22 cellular contexts compared by ENCODE assay signal in genomic region chr22:22460060-22460459, GRCh38. TPM values are rescaled to one million over a fixed set of nuclear protein-coding genes. Genes with fewer than 3 reads are reported as not detected.
A peak's percentile ranks its signal among the peaks of the same experiment; 100 is the strongest.
DNase-seq lines count a peak whose midpoint lies in the region; ATAC-seq, FAIRE-seq and TF ChIP-seq lines count a peak whose summit lies in the region.
"Had no signal": no experiment of that assay in that cellular context is flagged by ENCODE, and none has a peak within 500 bp of the region (broad histone marks: within the 10 kb centered on the region; RNA-seq: fewer than 3 reads in every experiment).

No MANE protein-coding gene starts in this region.

- peaks cover 0 to 6% of the 10 kb centered on the region in 2 experiments; a peak in 1 of 5 replicates for H3K27me3 ChIP-seq in HepG2 (ENCODE audit: control insufficient read depth in 1 of 2, insufficient read depth in 2 of 2, low read length in 2 of 2)
- H3K27me3 ChIP-seq in right lobe of liver = no peaks in the 10 kb centered on the region
- peaks cover 38% of the 10 kb centered on the region for H3K27me3 ChIP-seq in endodermal cell (ENCODE audit: control insufficient read depth, insufficient read depth, low read length, poor library complexity, severe bottlenecking)
- peaks cover 56% of the 10 kb centered on the region for H3K27me3 ChIP-seq in H7 (ENCODE audit: control insufficient read depth, insufficient read depth, low read length)
- H3K27me3 ChIP-seq: BLaER1 had no signal

- H3K4me1 ChIP-seq in HepG2 (ENCODE audit: insufficient read depth, low read length) (no peaks in the 10 kb centered on the region), right lobe of liver (no peaks in the 10 kb centered on the region), endodermal cell (ENCODE audit: control insufficient read depth, insufficient read depth, low read length) (no peaks in the 10 kb centered on the region)
- H3K4me1 ChIP-seq: Caco-2 had no signal

- TF ChIP-seq EP300 in HepG2 (IDR thresholded peaks at IDR 0.05; ENCODE audit: low read depth in 2 of 2, low read length in 2 of 2) (no peak), HepG2 (CRISPR knock-in tag; IDR thresholded peaks at IDR 0.05; ENCODE audit: borderline replicate concordance) (no peak)

- in situ Hi-C loops in HepG2 (cut with HindIII; ENCODE audit: extremely low pct_ligation_motif_present, low pct_unique_long_range_greater_than_20kb) = loop anchor here (5.0 kb wide), 1 partner anchor 92 kb away; no protein-coding TSS in a partner anchor

- H3K4me3 ChIP-seq in HepG2 (replicated peaks in 1 of 3; ENCODE audit: insufficient read depth in 1 of 3, low read depth in 2 of 3, low read length in 3 of 3) (no peak overlapping the region), right lobe of liver (no peak overlapping the region), endodermal cell (ENCODE audit: low read length) (no peak overlapping the region), H7 (ENCODE audit: insufficient read depth, low read depth, low read length) (no peak overlapping the region)
- H3K4me3 ChIP-seq: BLaER1, GM12878, GM23248 had no signal

- no TSS peak for BruUV-seq in HepG2 (replicated peaks; lab: Mats Ljungman, UMichigan)

- no peak for FAIRE-seq in HepG2 (lab: Jason Lieb, UNC)
- FAIRE-seq: A204.1, GM12878, GM19239 had no signal

- H4K20me1 ChIP-seq in HepG2 (ENCODE audit: insufficient read depth, low read length) = no peaks in the 10 kb centered on the region
- H4K20me1 ChIP-seq: BLaER1 had no signal

- H3K9me3 ChIP-seq in HepG2 (ENCODE audit: low read length) = peaks cover 13% of the 10 kb centered on the region
- no peaks in the 10 kb centered on the region for H3K9me3 ChIP-seq in right lobe of liver
- peaks cover 37% of the 10 kb centered on the region for H3K9me3 ChIP-seq in endodermal cell (ENCODE audit: control insufficient read depth, low read length)

- TF ChIP-seq POLR2A in HepG2 (IDR thresholded peaks at IDR 0.05; ENCODE audit: insufficient read depth in 1 of 2, low read depth in 2 of 2, low read length in 2 of 2) (no peak), right lobe of liver (IDR thresholded peaks at IDR 0.05) (no peak)

- H3K27ac Mint-ChIP-seq in WTC11 (no peak overlapping the region), endodermal cell (no peak overlapping the region)
- H3K27ac Mint-ChIP-seq: B cell; CD4-positive, CD25-positive, alpha-beta regulatory T cell; CD8-positive, alpha-beta T cell had no signal

- H3K27ac ChIP-seq in HepG2 (ENCODE audit: extremely low read length, insufficient read depth, low read length) (no peak overlapping the region), right lobe of liver (no peak overlapping the region), endodermal cell (ENCODE audit: low read depth, low read length) (no peak overlapping the region)
- H3K27ac ChIP-seq: 22Rv1, BLaER1, C4-2B, GM23248 had no signal

- no peak overlapping the region for H3K4me2 ChIP-seq in HepG2 (ENCODE audit: low read depth, low read length)
- H3K4me2 ChIP-seq: BLaER1 had no signal

- ATAC-seq in HepG2 = no peak
- no peak for ATAC-seq in right lobe of liver
- ATAC-seq in WTC11 = peak; percentile 26; the same call in 1 of the 2 replicates
- no peak for ATAC-seq in HG02678 (IDR thresholded peaks at IDR 0.05; ENCODE audit: unreplicated experiment)
- ATAC-seq: CD8-positive, alpha-beta T cell; GM12878 had no signal

- H3K27me3 Mint-ChIP-seq in WTC11 (ENCODE audit: low read depth) = peaks cover 100% of the 10 kb centered on the region
- peaks cover 92% of the 10 kb centered on the region for H3K27me3 Mint-ChIP-seq in endodermal cell (ENCODE audit: insufficient read depth)

- H2AFZ ChIP-seq in HepG2 (ENCODE audit: low read length) = no peak overlapping the region
- H2AFZ ChIP-seq: GM23248 had no signal

- 20% methylated on average over 1 of the region's 2 CpGs for WGBS in HepG2 (ENCODE audit: low lambda C conversion rate)
- WGBS in right lobe of liver (ENCODE audit: insufficient coverage, low coverage, low lambda C conversion rate, missing lambda C conversion rate) = 83% methylated on average over 2 of the region's 2 CpGs
- WGBS in endodermal cell (ENCODE audit: insufficient coverage in 1 of 2, insufficient read length in 1 of 2), 2 experiments = 81% methylated on average over 2 of the region's 2 CpGs; no CpG with 5 or more reads in 1 of the 2 experiments

- CTCF ChIA-PET in HepG2 (lab: Yijun Ruan, JAX; ENCODE audit: low intra/inter-chr PET ratio, low total read pairs) (no interaction called here), WTC11 (lab: Charles Lee) (interaction anchor here (0.6 to 1.2 kb wide), 2 partner anchors 27 to 37 kb away, joined by 3 to 5 read pairs; no protein-coding TSS in a partner anchor)

- H3K9ac ChIP-seq in HepG2 (ENCODE audit: insufficient read depth, low read depth, low read length) (no peak overlapping the region), endodermal cell (ENCODE audit: extremely low read depth, low read length, poor library complexity, severe bottlenecking) (no peak overlapping the region)
- H3K9ac ChIP-seq: BLaER1, GM23248 had no signal

- H3K36me3 ChIP-seq in HepG2 (replicated peaks in 1 of 2; ENCODE audit: control insufficient read depth in 1 of 2, insufficient read depth in 2 of 2, low read length in 2 of 2) (no peaks in the 10 kb centered on the region), right lobe of liver (no peaks in the 10 kb centered on the region), endodermal cell (ENCODE audit: control insufficient read depth, insufficient read depth, low read length) (no peaks in the 10 kb centered on the region), H7 (replicated peaks; ENCODE audit: control insufficient read depth, insufficient read depth, low read length) (no peaks in the 10 kb centered on the region)
- H3K36me3 ChIP-seq: BLaER1 had no signal

- H3K79me2 ChIP-seq in HepG2 (ENCODE audit: insufficient read depth, low read length) = no peaks in the 10 kb centered on the region

- intact Hi-C loops in HepG2 (cut with micrococcal nuclease; ENCODE audit: unreplicated experiment) = loop anchor here (10.0 kb wide), 1 partner anchor 125 kb away; no protein-coding TSS in a partner anchor
- intact Hi-C loops in right lobe of liver (cut with DNase I) = no loop called here

- no peak overlapping the region for H3K4me3 Mint-ChIP-seq in WTC11
- no peak overlapping the region for H3K4me3 Mint-ChIP-seq in endodermal cell
- H3K4me3 Mint-ChIP-seq: B cell; CD4-positive, CD25-positive, alpha-beta regulatory T cell; CD8-positive, alpha-beta T cell had no signal

- POLR2A ChIA-PET in HepG2 (lab: Yijun Ruan, JAX) = no interaction called here
- POLR2A ChIA-PET in WTC11 (lab: Charles Lee) = no interaction called here

- H3K9me3 Mint-ChIP-seq in WTC11 (peaks cover 47% of the 10 kb centered on the region), endodermal cell (peaks cover 31% of the 10 kb centered on the region)

- no peak for TF ChIP-seq RAD21 in HepG2 (CRISPR knock-in tag; IDR thresholded peaks at IDR 0.05)

- H3K4me1 Mint-ChIP-seq in WTC11 (peaks cover 10% of the 10 kb centered on the region; the same call in 1 of the 2 replicates), endodermal cell (no peaks in the 10 kb centered on the region)
- H3K4me1 Mint-ChIP-seq: CD4-positive, CD25-positive, alpha-beta regulatory T cell had no signal

- DNase-seq in HepG2 (ENCODE audit: low spot score) (no peak), right lobe of liver (no peak), WTC11 (ENCODE audit: low spot score) (no peak), endodermal cell (peak; percentile 65), H7 (no peak)
- DNase-seq: Caco-2; CD8-positive, alpha-beta T cell; DMS153; DMS79; EL; GDM1; HCEC 1CT had no signal

- TF ChIP-seq CTCF in HepG2 (CRISPR knock-in tag; IDR thresholded peaks at IDR 0.05) (no peak), right lobe of liver (IDR thresholded peaks at IDR 0.05) (no peak), WTC11 (IDR thresholded peaks at IDR 0.05) (no peak), endodermal cell (conservative IDR thresholded peaks at IDR 0.05) (no peak)

- H3K36me3 Mint-ChIP-seq in WTC11 (peaks cover 18% of the 10 kb centered on the region), endodermal cell (ENCODE audit: low read depth) (no peaks in the 10 kb centered on the region)
- H3K36me3 Mint-ChIP-seq: CD4-positive, CD25-positive, alpha-beta regulatory T cell; CD8-positive, alpha-beta T cell had no signal

TF ChIP-seq in HepG2, 621 proteins besides CTCF, POLR2A, EP300 and RAD21 (continues in another document):
- TF ChIP-seq ATF7 (IDR thresholded peaks at IDR 0.05) (no peak), ATF7 (CRISPR knock-in tag; IDR thresholded peaks at IDR 0.05) (no peak)

RNA-seq across cellular contexts. Expression of gene ZNF280B, which starts 48.5 kb away (rescaled TPM):
- total RNA-seq in HepG2 (2016; rRNA removed; fragmentation: Illumina TruSeq; extraction: Trizol) = 3.7 and 6.1 TPM in 2 replicates
- total RNA-seq in HepG2 (2016; cell fraction: cytosol; rRNA removed; fragmentation: Illumina TruSeq; extraction: Trizol; ENCODE audit: low read depth) = 0.62 and 0.91 TPM in 2 replicates
- total RNA-seq in HepG2 (2016; cell fraction: insoluble cytoplasmic fraction; rRNA removed; fragmentation: Illumina TruSeq; extraction: Trizol) = 3.8 and 5.6 TPM in 2 replicates
- 4.1 TPM in 2 replicates for total RNA-seq in HepG2 (2016; cell fraction: membrane; rRNA removed; fragmentation: Illumina TruSeq; extraction: Trizol)
- total RNA-seq in HepG2 (2016; cell fraction: nucleus; rRNA removed; fragmentation: Illumina TruSeq; extraction: Trizol) = 3.1 and 4.0 TPM in 2 replicates
- 3.3 and 3.9 TPM in 2 replicates for polyA plus RNA-seq in HepG2 (2011; rRNA removed)
- polyA plus RNA-seq in HepG2 (2011; cell fraction: cytosol; rRNA removed) = 1.7 and 2.9 TPM in 2 replicates
- polyA plus RNA-seq in HepG2 (2011; cell fraction: nucleus; rRNA removed) = 1.5 and 2.3 TPM in 2 replicates
- 1.9 and 2.0 TPM in 2 replicates for polyA plus RNA-seq in HepG2 (2012)
- polyA plus RNA-seq in HepG2 (2016; cell fraction: cytosol; fragmentation: Illumina TruSeq; extraction: Trizol; ENCODE audit: low read depth) = 0.16 and 0.28 TPM in 2 replicates
- polyA plus RNA-seq in HepG2 (2016; cell fraction: insoluble cytoplasmic fraction; fragmentation: Illumina TruSeq; extraction: Trizol; ENCODE audit: low read depth) = 4.7 TPM in 2 replicates
- polyA plus RNA-seq in HepG2 (2016; cell fraction: membrane; fragmentation: Illumina TruSeq; extraction: Trizol; ENCODE audit: low read depth) = 1.4 and 1.8 TPM in 2 replicates
- polyA plus RNA-seq in HepG2 (2016; cell fraction: nucleus; fragmentation: Illumina TruSeq; extraction: Trizol; ENCODE audit: insufficient read depth, low read depth) = 5.9 and 6.1 TPM in 2 replicates
- 3.0 and 3.6 TPM in 2 replicates for polyA minus RNA-seq in HepG2 (2011; rRNA and poly(A)+ RNA removed; ENCODE audit: low replicate concordance)
- 3.1 and 3.5 TPM in 2 replicates for polyA minus RNA-seq in HepG2 (2011; cell fraction: cytosol; rRNA and poly(A)+ RNA removed)
- polyA minus RNA-seq in HepG2 (2011; cell fraction: nucleus; rRNA and poly(A)+ RNA removed) = 6.4 and 7.5 TPM in 2 replicates
- total RNA-seq in right lobe of liver = under 1 TPM in 4 of 6 experiments, not detected in 2; 0.06 to 0.31 (median 0.10) TPM
- 5.9 to 7.7 TPM (median 7.0 TPM) in 3 replicates for total RNA-seq in WTC11 (2021)
- total RNA-seq in endodermal cell = 10 to 100 TPM; 10.9 to 15.3 TPM
- 5.9 TPM for polyA plus RNA-seq in endodermal cell (2013, experiment 1 of 2)
- 6.3 TPM for polyA plus RNA-seq in endodermal cell (2013, experiment 2 of 2)
- total RNA-seq in H7 (2014; rRNA removed; shearing (Covaris generic)) = 2.9 and 3.7 TPM in 2 replicates
